18 cellular contexts compared by ENCODE assay signal in genomic region chr17:73546121-73546520, GRCh38.
"Had no signal": no experiment of that assay in that cellular context is flagged by ENCODE, and none has a peak within 500 bp of the region (broad histone marks: within the 10 kb centered on the region; RNA-seq: fewer than 3 reads in every experiment).

No MANE protein-coding gene starts in this region.

- H3K9me3 ChIP-seq: colonic mucosa, heart right ventricle, neutrophil, stomach, testis, upper lobe of left lung had no signal

- ATAC-seq: activated CD4-positive, alpha-beta T cell treated with anti-CD3 and anti-CD28 coated beads for 36 hours; activated CD8-positive, alpha-beta memory T cell treated with anti-CD3 and anti-CD28 coated beads, Interleukin-2, amount 10 ng/mL, durations not matched to agents 7 days and 5 days; left colon had no signal

- H3K27me3 ChIP-seq: colonic mucosa, testis, upper lobe of left lung had no signal

- H3K4me3 ChIP-seq: colonic mucosa, heart right ventricle, stomach, testis, upper lobe of left lung had no signal

- H3K36me3 ChIP-seq: colonic mucosa, heart right ventricle, neutrophil, stomach, upper lobe of left lung had no signal

- H3K4me1 ChIP-seq: colonic mucosa, parathyroid adenoma, stomach had no signal

- DNase-seq: activated CD4-positive, alpha-beta memory T cell treated with anti-CD3 and anti-CD28 coated beads for 36 hours; activated CD4-positive, alpha-beta T cell treated with anti-CD3 and anti-CD28 coated beads for 36 hours; activated CD8-positive, alpha-beta memory T cell treated with anti-CD3 and anti-CD28 coated beads, Interleukin-2, amount 10 ng/mL, durations not matched to agents 7 days and 5 days; activated naive CD4-positive, alpha-beta T cell treated with anti-CD3 and anti-CD28 coated beads, Interleukin-2, amount 10 ng/mL, durations not matched to agents 7 days and 5 days; activated T-cell treated with anti-CD3 and anti-CD28 coated beads, Interleukin-2, amount 50 U/mL, for 1 hour; central memory CD4-positive, alpha-beta T cell; colonic mucosa; foreskin melanocyte; heart right ventricle; left colon; naive B cell; stimulated activated CD4-positive, alpha-beta T cell treated with anti-CD3 and anti-CD28 coated beads, Interleukin-12 subunit alpha, Interleukin-12 subunit beta, amount 100 ng/mL, for 4 hours; stimulated activated CD4-positive, alpha-beta T cell treated with anti-CD3 and anti-CD28 coated beads, Interleukin-2, amount 100 ng/mL, for 24 hours; stomach; testis; upper lobe of left lung had no signal

- H3K27ac ChIP-seq: colonic mucosa, heart right ventricle, neutrophil, parathyroid adenoma, stomach, testis, upper lobe of left lung had no signal
